ENCODE assay signal across 26 cellular contexts in the genomic region with DNA sequence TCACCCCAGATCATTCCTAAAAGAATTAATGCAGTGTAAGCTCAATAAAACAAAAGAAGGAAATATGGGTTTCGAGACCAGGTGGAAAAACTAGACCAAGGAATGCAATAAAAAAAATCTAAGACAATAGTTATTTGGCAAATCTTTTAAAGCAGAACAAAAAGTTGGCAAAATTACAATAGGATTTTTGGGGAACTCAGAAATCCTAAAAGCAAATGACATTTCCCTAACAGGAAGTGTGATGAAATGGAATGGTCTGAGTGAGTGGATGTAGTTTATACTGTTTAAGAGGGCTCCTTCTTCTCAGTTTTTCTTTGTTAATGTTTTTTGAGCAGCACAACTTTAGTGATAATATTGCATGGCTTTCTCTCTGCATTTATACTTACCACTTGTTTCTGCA.
DNase-seq lines count a peak whose midpoint lies in the region; ATAC-seq, FAIRE-seq and TF ChIP-seq lines count a peak whose summit lies in the region.
"Had no signal": no experiment of that assay in that cellular context is flagged by ENCODE, and none has a peak within 500 bp of the region (broad histone marks: within the 10 kb centered on the region; RNA-seq: fewer than 3 reads in every experiment).

No MANE protein-coding gene starts in this region.

- no peak overlapping the region for H3K27ac Mint-ChIP-seq in activated T-cell treated with anti-CD3 and anti-CD28 coated beads, Interleukin-2, amount 50 U/mL, for 72 hours
- H3K27ac Mint-ChIP-seq: CD8-positive, alpha-beta memory T cell had no signal

- peaks cover 22% of the 10 kb centered on the region; the same call in 2 of the 3 replicates for H3K4me1 ChIP-seq in A549

- no peaks in the 10 kb centered on the region for H3K27me3 Mint-ChIP-seq in activated T-cell treated with anti-CD3 and anti-CD28 coated beads, Interleukin-2, amount 50 U/mL, for 72 hours (ENCODE audit: low read depth)
- H3K27me3 Mint-ChIP-seq: CD8-positive, alpha-beta memory T cell had no signal

- TF ChIP-seq RAD21 in A549 (conservative IDR thresholded peaks at IDR 0.05 in 1 of 2, IDR thresholded peaks at IDR 0.05 in 1 of 2), result no peak

- TF ChIP-seq EP300 in A549 (IDR thresholded peaks at IDR 0.05), result no peak

- H3K4me3 ChIP-seq in A549 (no peak overlapping the region), cardiac fibroblast (replicated peaks in 1 of 2; ENCODE audit: low read depth in 2 of 2, low read length in 2 of 2) (no peak overlapping the region)
- H3K4me3 ChIP-seq: BLaER1 treated with 17β-estradiol and CSF1 and Interleukin-3, amounts not matched to agents 10 nM and 100 nM; SK-N-MC had no signal

- no peaks in the 10 kb centered on the region for H3K4me1 Mint-ChIP-seq in activated T-cell treated with anti-CD3 and anti-CD28 coated beads, Interleukin-2, amount 50 U/mL, for 72 hours (ENCODE audit: low read depth)
- H3K4me1 Mint-ChIP-seq: CD8-positive, alpha-beta memory T cell had no signal

- POLR2A ChIA-PET in A549 (lab: Yijun Ruan, JAX), result no interaction called here

- WGBS in A549 (ENCODE audit: missing lambda C conversion rate), result 93% methylated on average over 1 of the region's 1 CpG

- no peak overlapping the region for H3K4me3 Mint-ChIP-seq in activated T-cell treated with anti-CD3 and anti-CD28 coated beads, Interleukin-2, amount 50 U/mL, for 72 hours
- H3K4me3 Mint-ChIP-seq: CD8-positive, alpha-beta memory T cell had no signal

- TF ChIP-seq POLR2A in A549 (IDR thresholded peaks at IDR 0.05; ENCODE audit: low read length), result no peak

- TF ChIP-seq CTCF in A549 (IDR thresholded peaks at IDR 0.05), result no peak
- no peak for TF ChIP-seq CTCF in cardiac fibroblast (IDR thresholded peaks at IDR 0.05; ENCODE audit: low read depth, low read length)

- FAIRE-seq in A549 (lab: Jason Lieb, UNC) (peak; percentile 78), RCC 7860 (lab: Jason Lieb, UNC) (no peak)
- FAIRE-seq: G401.6, GM12892, HTR-8/SVneo had no signal

- DNase-seq in A549 (ENCODE audit: low read depth in 1 of 2, low spot score in 1 of 2) (no peak), CD1c-positive myeloid dendritic cell (ENCODE audit: extremely low spot score) (peak; percentile 79), cardiac fibroblast (ENCODE audit: low read depth in 2 of 2) (peak; percentile 18 to 26), globus pallidus (ENCODE audit: low spot score) (peak; percentile 6), RCC 7860 (ENCODE audit: low spot score) (no peak)
- no peak for DNase-seq in activated T-cell treated with anti-CD3 and anti-CD28 coated beads, Interleukin-2, amount 50 U/mL, for 72 hours
- DNase-seq: ACHN; Calu3; CD8-positive, alpha-beta memory T cell; DMS153; GOT3; KG1; NCI-H1417 treated with DMSO at 0.1 percent for 48 hours; NCI-H187; NCI-H446 treated with DMSO at 0.1 percent for 48 hours; NCI-H526 treated with DMSO at 0.1 percent for 48 hours; PC-3; RPMI8226; SHP77 treated with DMSO at 0.1 percent for 48 hours had no signal

- no peak overlapping the region for H3K27ac ChIP-seq in A549
- H3K27ac ChIP-seq: BLaER1 treated with 17β-estradiol and CSF1 and Interleukin-3, amounts not matched to agents 10 nM and 100 nM; SK-N-MC had no signal

- peaks cover 0 to 4% of the 10 kb centered on the region in 2 donors for H3K9me3 Mint-ChIP-seq in activated T-cell treated with anti-CD3 and anti-CD28 coated beads, Interleukin-2, amount 50 U/mL, for 72 hours

- no peak overlapping the region for H3K4me2 ChIP-seq in A549

- H3K9me3 ChIP-seq in A549, result no peaks in the 10 kb centered on the region
- H3K9me3 ChIP-seq: BLaER1 treated with 17β-estradiol and CSF1 and Interleukin-3, amounts not matched to agents 10 nM and 100 nM had no signal

- H3K36me3 Mint-ChIP-seq in activated T-cell treated with anti-CD3 and anti-CD28 coated beads, Interleukin-2, amount 50 U/mL, for 72 hours (ENCODE audit: insufficient read depth in 2 of 2), result no peaks in the 10 kb centered on the region
- H3K36me3 Mint-ChIP-seq: CD8-positive, alpha-beta memory T cell had no signal

- ATAC-seq in A549 (no peak), HG03097 (IDR thresholded peaks at IDR 0.05; ENCODE audit: low FRiP score, unreplicated experiment) (no peak)
- ATAC-seq in activated T-cell treated with anti-CD3 and anti-CD28 coated beads, Interleukin-2, amount 50 U/mL, for 72 hours (replicated peaks in 1 of 2), result no peak
- ATAC-seq: HCT116, PC-3 had no signal

- CTCF ChIA-PET in A549 (lab: Yijun Ruan, JAX), result no interaction called here

TF ChIP-seq in A549, 52 proteins besides CTCF, POLR2A, EP300 and RAD21:
- TF ChIP-seq CEBPB (IDR thresholded peaks at IDR 0.05), result no peak
- TF ChIP-seq JUN (IDR thresholded peaks at IDR 0.05), result no peak
- TF ChIP-seq CHD4 (IDR thresholded peaks at IDR 0.05; ENCODE audit: borderline replicate concordance), result no peak
- TF ChIP-seq ZNF302 (CRISPR knock-in tag; IDR thresholded peaks at IDR 0.05), result no peak
- no peak for TF ChIP-seq HDAC2 (IDR thresholded peaks at IDR 0.05)
- no peak for TF ChIP-seq RFX5 (IDR thresholded peaks at IDR 0.05)
- TF ChIP-seq EHF (CRISPR knock-in tag; IDR thresholded peaks at IDR 0.05), result no peak
- TF ChIP-seq SMC3 (IDR thresholded peaks at IDR 0.05), result no peak
- TF ChIP-seq TFCP2L1 (CRISPR knock-in tag; IDR thresholded peaks at IDR 0.05), result no peak
- no peak for TF ChIP-seq FOSL2 (IDR thresholded peaks at IDR 0.05)
- no peak for TF ChIP-seq FOSL2 (CRISPR knock-in tag; IDR thresholded peaks at IDR 0.05)
- TF ChIP-seq MAFK (IDR thresholded peaks at IDR 0.05; ENCODE audit: partially characterized antibody), result no peak
- TF ChIP-seq SREBF2 (IDR thresholded peaks at IDR 0.05), result no peak
- TF ChIP-seq HES2 (IDR thresholded peaks at IDR 0.05), result no peak
- no peak for TF ChIP-seq JUNB (IDR thresholded peaks at IDR 0.05)
- no peak for TF ChIP-seq POLR2AphosphoS2 (conservative IDR thresholded peaks at IDR 0.05; ENCODE audit: low read length)
- TF ChIP-seq, protein P1, sequence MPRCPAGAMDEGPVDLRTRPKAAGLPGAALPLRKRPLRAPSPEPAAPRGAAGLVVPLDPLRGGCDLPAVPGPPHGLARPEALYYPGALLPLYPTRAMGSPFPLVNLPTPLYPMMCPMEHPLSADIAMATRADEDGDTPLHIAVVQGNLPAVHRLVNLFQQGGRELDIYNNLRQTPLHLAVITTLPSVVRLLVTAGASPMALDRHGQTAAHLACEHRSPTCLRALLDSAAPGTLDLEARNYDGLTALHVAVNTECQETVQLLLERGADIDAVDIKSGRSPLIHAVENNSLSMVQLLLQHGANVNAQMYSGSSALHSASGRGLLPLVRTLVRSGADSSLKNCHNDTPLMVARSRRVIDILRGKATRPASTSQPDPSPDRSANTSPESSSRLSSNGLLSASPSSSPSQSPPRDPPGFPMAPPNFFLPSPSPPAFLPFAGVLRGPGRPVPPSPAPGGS (IDR thresholded peaks at IDR 0.05), result no peak
- TF ChIP-seq HOXA7 (CRISPR knock-in tag; IDR thresholded peaks at IDR 0.05), result no peak
- no peak for TF ChIP-seq ELK1 (IDR thresholded peaks at IDR 0.05; ENCODE audit: low read depth, low read length)
- TF ChIP-seq, protein P2, sequence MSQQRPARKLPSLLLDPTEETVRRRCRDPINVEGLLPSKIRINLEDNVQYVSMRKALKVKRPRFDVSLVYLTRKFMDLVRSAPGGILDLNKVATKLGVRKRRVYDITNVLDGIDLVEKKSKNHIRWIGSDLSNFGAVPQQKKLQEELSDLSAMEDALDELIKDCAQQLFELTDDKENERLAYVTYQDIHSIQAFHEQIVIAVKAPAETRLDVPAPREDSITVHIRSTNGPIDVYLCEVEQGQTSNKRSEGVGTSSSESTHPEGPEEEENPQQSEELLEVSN (IDR thresholded peaks at IDR 0.05; ENCODE audit: borderline replicate concordance, low read depth), result no peak

Comparison
In these comparisons a context has a peak if more than half of its experiments do, and no peak if none do; other contexts are left out.
1. DNase-seq: peak in CD1c-positive myeloid dendritic cell (single experiment), cardiac fibroblast (2 of 2) and globus pallidus (single experiment); none in A549 (0 of 2), activated T-cell treated with anti-CD3 and anti-CD28 coated beads, Interleukin-2, amount 50 U/mL, for 72 hours (0 of 2) and RCC 7860 (single experiment).